In the genomic region with DNA sequence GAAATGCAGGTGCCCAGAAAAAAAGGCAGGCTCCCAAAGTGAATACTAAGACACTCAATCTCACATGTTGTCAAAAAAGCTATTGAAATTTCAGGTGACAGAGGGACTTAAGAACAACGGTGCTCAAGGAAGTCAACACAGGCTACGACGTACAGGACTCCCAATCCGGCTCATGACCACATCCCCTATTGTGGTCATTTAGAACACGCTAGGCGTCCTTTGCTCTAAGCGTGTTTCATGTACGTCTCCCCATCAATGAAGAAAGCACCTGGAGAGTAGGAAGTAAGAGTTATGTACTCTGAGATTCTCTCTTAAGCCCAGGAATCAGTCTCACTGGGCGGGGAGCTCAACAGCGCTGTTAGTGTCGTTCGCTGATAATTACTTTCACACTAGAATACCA, we compare ENCODE assay signal across 12 cellular contexts.
DNase-seq lines count a peak whose midpoint lies in the region; ATAC-seq and TF ChIP-seq lines count a peak whose summit lies in the region.
"Had no signal": no experiment of that assay in that cellular context is flagged by ENCODE, and none has a peak within 500 bp of the region (broad histone marks: within the 10 kb centered on the region; RNA-seq: fewer than 3 reads in every experiment).

No MANE protein-coding gene starts in this region.

- H3K4me1 Mint-ChIP-seq in activated naive CD8-positive, alpha-beta T cell treated with anti-CD3 and anti-CD28 coated beads, Interleukin-2, amount 10 ng/mL, durations not matched to agents 7 days and 5 days, result peaks cover 24% of the 10 kb centered on the region

- H3K4me3 ChIP-seq in NB4 (ENCODE audit: low read depth, low read length), result no peak overlapping the region
- H3K4me3 ChIP-seq: right atrium auricular region had no signal

- H3K27me3 Mint-ChIP-seq in activated naive CD8-positive, alpha-beta T cell treated with anti-CD3 and anti-CD28 coated beads, Interleukin-2, amount 10 ng/mL, durations not matched to agents 7 days and 5 days, result peaks cover 14% of the 10 kb centered on the region

- no peak for TF ChIP-seq CTCF in NB4 (IDR thresholded peaks at IDR 0.05; ENCODE audit: low read depth, low read length)

- peaks cover 7% of the 10 kb centered on the region for H3K36me3 Mint-ChIP-seq in activated naive CD8-positive, alpha-beta T cell treated with anti-CD3 and anti-CD28 coated beads, Interleukin-2, amount 10 ng/mL, durations not matched to agents 7 days and 5 days

- no peak for TF ChIP-seq POLR2A in NB4 (IDR thresholded peaks at IDR 0.05; ENCODE audit: extremely low read depth, insufficient read length)

- H3K27ac Mint-ChIP-seq in activated naive CD8-positive, alpha-beta T cell treated with anti-CD3 and anti-CD28 coated beads, Interleukin-2, amount 10 ng/mL, durations not matched to agents 7 days and 5 days, result peak overlapping the region; percentile 74

- peak; percentile 96 for ATAC-seq in activated naive CD8-positive, alpha-beta T cell treated with anti-CD3 and anti-CD28 coated beads, Interleukin-2, amount 10 ng/mL, durations not matched to agents 7 days and 5 days (ENCODE audit: low read depth)
- ATAC-seq in stimulated activated naive CD8-positive, alpha-beta T cell treated with anti-CD3 and anti-CD28 coated beads, Interleukin-15, Interleukin-2, amounts not matched to agents 100 U/mL and 50 U/mL, for 24 hours, result peak; percentile 52

- H3K4me3 Mint-ChIP-seq in activated naive CD8-positive, alpha-beta T cell treated with anti-CD3 and anti-CD28 coated beads, Interleukin-2, amount 10 ng/mL, durations not matched to agents 7 days and 5 days, result peak overlapping the region; percentile 48

- POLR2A ChIA-PET in activated naive CD8-positive, alpha-beta T cell treated with anti-CD3 and anti-CD28 coated beads, Interleukin-2, amount 10 ng/mL, durations not matched to agents 7 days and 5 days (lab: Charles Lee), result interaction anchor here (0.6 to 1.5 kb wide), 4 partner anchors 13 to 95 kb away, joined by 3 to 5 read pairs (median 4); a partner anchor contains a TSS

- H3K9me3 Mint-ChIP-seq in activated naive CD8-positive, alpha-beta T cell treated with anti-CD3 and anti-CD28 coated beads, Interleukin-2, amount 10 ng/mL, durations not matched to agents 7 days and 5 days, result peaks cover 9% of the 10 kb centered on the region

- peak; percentile 5 for DNase-seq in stimulated activated CD4-positive, alpha-beta T cell treated with anti-CD3 and anti-CD28 coated beads, Interleukin-4, amount 100 ng/mL, for 24 hours
- DNase-seq in stimulated activated CD4-positive, alpha-beta T cell treated with anti-CD3 and anti-CD28 coated beads, Interleukin-4, amount 100 ng/mL, for 1 hour, result no peak
- DNase-seq in NB4 (ENCODE audit: low read depth) (peak; percentile 58), NCI-H1436 (lab: John Stamatoyannopoulos, UW) (no peak), NCI-H1105 (lab: John Stamatoyannopoulos, UW) (no peak), H4 (ENCODE audit: low spot score) (no peak)
- DNase-seq in activated naive CD8-positive, alpha-beta T cell treated with anti-CD3 and anti-CD28 coated beads, Interleukin-2, amount 10 ng/mL, durations not matched to agents 7 days and 5 days, result peak; percentile 52
- peak; percentile 5 for DNase-seq in stimulated activated naive CD8-positive, alpha-beta T cell treated with anti-CD3 and anti-CD28 coated beads, Interleukin-15, Interleukin-2, amounts not matched to agents 100 U/mL and 50 U/mL, for 24 hours
- DNase-seq: AML-193, NCI-H146, NCI-H524 treated with DMSO at 0.1 percent for 48 hours had no signal

Comparison
In these comparisons a context has a peak if more than half of its experiments do, and no peak if none do; other contexts are left out.
1. DNase-seq: peak in stimulated activated CD4-positive, alpha-beta T cell treated with anti-CD3 and anti-CD28 coated beads, Interleukin-4, amount 100 ng/mL, for 24 hours (single experiment), NB4 (single experiment), activated naive CD8-positive, alpha-beta T cell treated with anti-CD3 and anti-CD28 coated beads, Interleukin-2, amount 10 ng/mL, durations not matched to agents 7 days and 5 days (single experiment) and stimulated activated naive CD8-positive, alpha-beta T cell treated with anti-CD3 and anti-CD28 coated beads, Interleukin-15, Interleukin-2, amounts not matched to agents 100 U/mL and 50 U/mL, for 24 hours (single experiment); none in stimulated activated CD4-positive, alpha-beta T cell treated with anti-CD3 and anti-CD28 coated beads, Interleukin-4, amount 100 ng/mL, for 1 hour (single experiment), NCI-H1436 (single experiment), NCI-H1105 (single experiment) and H4 (single experiment).